ENCODE assay signal across 10 cellular contexts in genomic region chr6:156774872-156775405, GRCh38. TPM values are rescaled to one million over a fixed set of nuclear protein-coding genes. Genes with fewer than 3 reads are reported as not detected.
DNase-seq lines count a peak whose midpoint lies in the region; ATAC-seq and TF ChIP-seq lines count a peak whose summit lies in the region.
"Had no signal": no experiment of that assay in that cellular context is flagged by ENCODE, and none has a peak within 500 bp of the region (broad histone marks: within the 10 kb centered on the region; RNA-seq: fewer than 3 reads in every experiment).

No MANE protein-coding gene starts in this region.

- 0 out of 3 replicates have a peak, but pooled peaks cover 4% of the 10 kb centered on the region for H3K36me3 Mint-ChIP-seq in GM23338 (ENCODE audit: low read depth)
- H3K36me3 Mint-ChIP-seq in CD8-positive, alpha-beta memory T cell, result peaks cover 0 to 9% (median 0%) of the 10 kb centered on the region in 3 donors

- peak overlapping the region; percentile 3; the same call in 1 of the 2 replicates for H3K4me3 ChIP-seq in GM23338
- no peak overlapping the region for H3K4me3 ChIP-seq in ectodermal cell (ENCODE audit: insufficient read depth, low read depth, low read length)
- no peak overlapping the region for H3K4me3 ChIP-seq in rectal smooth muscle tissue (ENCODE audit: low read length)
- H3K4me3 ChIP-seq in CD8-positive, alpha-beta memory T cell (ENCODE audit: low read length), result no peak overlapping the region

- WGBS in ectodermal cell, 2 experiments, result 13 to 31% methylated on average over 4 to 5 of the region's 5 CpGs

- H3K9me3 Mint-ChIP-seq in GM23338, result no peaks in the 10 kb centered on the region; the same call in 2 of the 3 replicates
- H3K9me3 Mint-ChIP-seq in CD8-positive, alpha-beta memory T cell, result no peaks in the 10 kb centered on the region

- no peaks in the 10 kb centered on the region for H3K9me2 ChIP-seq in GM23338 (ENCODE audit: insufficient read depth)

- TF ChIP-seq CTCF in GM23338 (conservative IDR thresholded peaks at IDR 0.05; ENCODE audit: low read depth in 2 of 2), result 0 out of 4 replicates have a peak, but pooled peaks of 1 of the 2 experiments have one; percentile 1

- peak overlapping the region; percentile 72 for H3K27ac Mint-ChIP-seq in GM23338
- H3K27ac Mint-ChIP-seq in CD8-positive, alpha-beta memory T cell, result peak overlapping the region in 4 of 8 donors; percentile 28 to 72 (median 69)

- H3K4me3 Mint-ChIP-seq in GM23338, result peak overlapping the region; percentile 60
- H3K4me3 Mint-ChIP-seq in CD8-positive, alpha-beta memory T cell, result peak overlapping the region in 1 of 7 donors; percentile 71

- ATAC-seq in GM23338 (peak; percentile 12), HG03108 (IDR thresholded peaks at IDR 0.05; ENCODE audit: unreplicated experiment) (no peak), HG02970 (IDR thresholded peaks at IDR 0.05; ENCODE audit: low FRiP score, unreplicated experiment) (no peak)

- peaks cover 17% of the 10 kb centered on the region for H3K79me2 ChIP-seq in GM23338 (replicated peaks; ENCODE audit: insufficient read depth)

- no peaks in the 10 kb centered on the region for H3K9me3 ChIP-seq in ectodermal cell (ENCODE audit: control insufficient read depth, low read length)
- no peaks in the 10 kb centered on the region for H3K9me3 ChIP-seq in CD8-positive, alpha-beta memory T cell (ENCODE audit: low read length)

- POLR2A ChIA-PET in CD8-positive, alpha-beta memory T cell (lab: Charles Lee), result no interaction called here

- CTCF ChIA-PET in CD8-positive, alpha-beta memory T cell (lab: Charles Lee), result no interaction called here

- H3K4me2 ChIP-seq in GM23338, result peak overlapping the region; percentile 86

- peaks cover 6% of the 10 kb centered on the region for H3K27me3 Mint-ChIP-seq in GM23338 (ENCODE audit: insufficient read depth, low read depth, poor library complexity)
- H3K27me3 Mint-ChIP-seq in CD8-positive, alpha-beta memory T cell, result no peaks in the 10 kb centered on the region

- H2AFZ ChIP-seq in GM23338, result no peak overlapping the region

- no peaks in the 10 kb centered on the region for H3K36me3 ChIP-seq in GM23338 (ENCODE audit: insufficient read depth)
- H3K36me3 ChIP-seq in ectodermal cell (ENCODE audit: control insufficient read depth, insufficient read depth, low read length), result no peaks in the 10 kb centered on the region
- H3K36me3 ChIP-seq in rectal smooth muscle tissue (ENCODE audit: control insufficient read depth, insufficient read depth, low read length), result no peaks in the 10 kb centered on the region
- H3K36me3 ChIP-seq in CD8-positive, alpha-beta memory T cell (ENCODE audit: insufficient read depth, low read length), result no peaks in the 10 kb centered on the region

- peaks cover 42% of the 10 kb centered on the region for H3K4me1 Mint-ChIP-seq in GM23338
- peaks cover 15 to 27% (median 19%) of the 10 kb centered on the region in 3 donors for H3K4me1 Mint-ChIP-seq in CD8-positive, alpha-beta memory T cell

- peaks cover 31% of the 10 kb centered on the region for H3K4me1 ChIP-seq in GM23338 (ENCODE audit: insufficient read depth)
- peaks cover 19% of the 10 kb centered on the region for H3K4me1 ChIP-seq in ectodermal cell (ENCODE audit: control insufficient read depth, insufficient read depth, low read length)
- H3K4me1 ChIP-seq in rectal smooth muscle tissue (ENCODE audit: control insufficient read depth, insufficient read depth, low read length), result peaks cover 11% of the 10 kb centered on the region
- H3K4me1 ChIP-seq in CD8-positive, alpha-beta memory T cell (ENCODE audit: insufficient read depth, low read length), result peaks cover 10% of the 10 kb centered on the region

- H3K27ac ChIP-seq in GM23338 (ENCODE audit: low read depth), result peak overlapping the region; percentile 60; the same call in 1 of the 2 replicates
- H3K27ac ChIP-seq in ectodermal cell (ENCODE audit: insufficient read depth, low read depth, low read length, poor library complexity, severe bottlenecking), result peak overlapping the region; percentile 41
- peak overlapping the region; percentile 26 for H3K27ac ChIP-seq in rectal smooth muscle tissue (ENCODE audit: low read depth, low read length)
- no peak overlapping the region for H3K27ac ChIP-seq in CD8-positive, alpha-beta memory T cell (ENCODE audit: low read depth, low read length)
- H3K27ac ChIP-seq: HL-60 had no signal

- DNase-seq in GM23338 (ENCODE audit: low spot score) (peak; percentile 70), NCI-H446 (lab: John Stamatoyannopoulos, UW) (peak; percentile 40 to 54)
- no peak for DNase-seq in CD8-positive, alpha-beta memory T cell
- DNase-seq in stimulated activated CD4-positive, alpha-beta T cell treated with anti-CD3 and anti-CD28 coated beads, Interleukin-12 subunit alpha, Interleukin-12 subunit beta, amount 100 ng/mL, for 4 hours, result no peak
- DNase-seq: T-helper 1 cell had no signal

- H3K9ac ChIP-seq in rectal smooth muscle tissue (ENCODE audit: low read length), result no peak overlapping the region

- 0 out of 2 replicates have a peak, but pooled peaks cover 4% of the 10 kb centered on the region for H3F3A ChIP-seq in GM23338 (replicated peaks; ENCODE audit: low read depth)

- H4K20me1 ChIP-seq in GM23338 (replicated peaks; ENCODE audit: insufficient read depth), result no peaks in the 10 kb centered on the region

- H3K27me3 ChIP-seq in GM23338 (ENCODE audit: insufficient read depth) (no peaks in the 10 kb centered on the region), ectodermal cell (ENCODE audit: control insufficient read depth, insufficient read depth, low read length, poor library complexity, severe bottlenecking) (no peaks in the 10 kb centered on the region), rectal smooth muscle tissue (ENCODE audit: control insufficient read depth, insufficient read depth, low read length) (no peaks in the 10 kb centered on the region)
- no peaks in the 10 kb centered on the region for H3K27me3 ChIP-seq in CD8-positive, alpha-beta memory T cell (ENCODE audit: insufficient read depth, low read length, poor library complexity, severe bottlenecking)

TF ChIP-seq in GM23338, 12 proteins besides CTCF, POLR2A, EP300 and RAD21 (continues in another document):
- TF ChIP-seq, protein P1, sequence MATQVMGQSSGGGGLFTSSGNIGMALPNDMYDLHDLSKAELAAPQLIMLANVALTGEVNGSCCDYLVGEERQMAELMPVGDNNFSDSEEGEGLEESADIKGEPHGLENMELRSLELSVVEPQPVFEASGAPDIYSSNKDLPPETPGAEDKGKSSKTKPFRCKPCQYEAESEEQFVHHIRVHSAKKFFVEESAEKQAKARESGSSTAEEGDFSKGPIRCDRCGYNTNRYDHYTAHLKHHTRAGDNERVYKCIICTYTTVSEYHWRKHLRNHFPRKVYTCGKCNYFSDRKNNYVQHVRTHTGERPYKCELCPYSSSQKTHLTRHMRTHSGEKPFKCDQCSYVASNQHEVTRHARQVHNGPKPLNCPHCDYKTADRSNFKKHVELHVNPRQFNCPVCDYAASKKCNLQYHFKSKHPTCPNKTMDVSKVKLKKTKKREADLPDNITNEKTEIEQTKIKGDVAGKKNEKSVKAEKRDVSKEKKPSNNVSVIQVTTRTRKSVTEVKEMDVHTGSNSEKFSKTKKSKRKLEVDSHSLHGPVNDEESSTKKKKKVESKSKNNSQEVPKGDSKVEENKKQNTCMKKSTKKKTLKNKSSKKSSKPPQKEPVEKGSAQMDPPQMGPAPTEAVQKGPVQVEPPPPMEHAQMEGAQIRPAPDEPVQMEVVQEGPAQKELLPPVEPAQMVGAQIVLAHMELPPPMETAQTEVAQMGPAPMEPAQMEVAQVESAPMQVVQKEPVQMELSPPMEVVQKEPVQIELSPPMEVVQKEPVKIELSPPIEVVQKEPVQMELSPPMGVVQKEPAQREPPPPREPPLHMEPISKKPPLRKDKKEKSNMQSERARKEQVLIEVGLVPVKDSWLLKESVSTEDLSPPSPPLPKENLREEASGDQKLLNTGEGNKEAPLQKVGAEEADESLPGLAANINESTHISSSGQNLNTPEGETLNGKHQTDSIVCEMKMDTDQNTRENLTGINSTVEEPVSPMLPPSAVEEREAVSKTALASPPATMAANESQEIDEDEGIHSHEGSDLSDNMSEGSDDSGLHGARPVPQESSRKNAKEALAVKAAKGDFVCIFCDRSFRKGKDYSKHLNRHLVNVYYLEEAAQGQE (IDR thresholded peaks at IDR 0.05; ENCODE audit: unreplicated experiment), result no peak
- TF ChIP-seq CREB1 (CRISPR knock-in tag; IDR thresholded peaks at IDR 0.05; ENCODE audit: low read depth) (no peak), POLR2AphosphoS5 (IDR thresholded peaks at IDR 0.05; ENCODE audit: low read depth) (no peak), EZH2phosphoT487 (IDR thresholded peaks at IDR 0.05; ENCODE audit: unreplicated experiment) (no peak), ZNF331 (CRISPR knock-in tag; IDR thresholded peaks at IDR 0.05; ENCODE audit: low read depth) (no peak), ETS1 (IDR thresholded peaks at IDR 0.05) (no peak), NANOG (IDR thresholded peaks at IDR 0.05; ENCODE audit: borderline replicate concordance) (no peak), ZNF114 (CRISPR knock-in tag; IDR thresholded peaks at IDR 0.05) (no peak), JUNB (IDR thresholded peaks at IDR 0.05; ENCODE audit: unreplicated experiment) (no peak), EZH2 (IDR thresholded peaks at IDR 0.05; ENCODE audit: low read depth, unreplicated experiment) (no peak)

RNA-seq across cellular contexts. Expression of gene ARID1B, which starts 2.2 kb away (rescaled TPM):
- total RNA-seq in GM23338 (2014; rRNA removed; shearing (Covaris generic)), result 72.2 and 82.4 TPM in 2 replicates
- 53.3 and 59.3 TPM in 2 replicates for polyA plus RNA-seq in GM23338 (2016; fragmentation: Nextera tagmentation; extraction: Ambion mirVana)
- polyA plus RNA-seq in ectodermal cell (2013, experiment 1 of 4), result 56.1 TPM
- polyA plus RNA-seq in ectodermal cell (2013, experiment 2 of 4), result 62.2 TPM
- 44.9 TPM for polyA plus RNA-seq in ectodermal cell (2013, experiment 3 of 4)
- 48.6 TPM for polyA plus RNA-seq in ectodermal cell (2013, experiment 4 of 4)
- total RNA-seq in CD8-positive, alpha-beta memory T cell, result 10 to 100 TPM; 53.0 to 57.9 TPM
- 19.1 TPM for polyA plus RNA-seq in CD8-positive, alpha-beta memory T cell

Comparison
In these comparisons a context has a peak if more than half of its experiments do, and no peak if none do; other contexts are left out.
1. DNase-seq: peak in GM23338 (single experiment) and NCI-H446 (2 of 2); none in CD8-positive, alpha-beta memory T cell (0 of 5) and stimulated activated CD4-positive, alpha-beta T cell treated with anti-CD3 and anti-CD28 coated beads, Interleukin-12 subunit alpha, Interleukin-12 subunit beta, amount 100 ng/mL, for 4 hours (single experiment).